ENCODE assay signal across 10 cellular contexts in genomic region chr9:129988607-129989361, GRCh38. TPM values are rescaled to one million over a fixed set of nuclear protein-coding genes. Genes with fewer than 3 reads are reported as not detected.
A peak's percentile ranks its signal among the peaks of the same experiment; 100 is the strongest.
DNase-seq lines count a peak whose midpoint lies in the region; ATAC-seq and TF ChIP-seq lines count a peak whose summit lies in the region.
"Had no signal": no experiment of that assay in that cellular context is flagged by ENCODE, and none has a peak within 500 bp of the region (broad histone marks: within the 10 kb centered on the region; RNA-seq: fewer than 3 reads in every experiment).

No MANE protein-coding gene starts in this region.

- peak overlapping the region; percentile 56 for H3K4me3 Mint-ChIP-seq in activated naive CD4-positive, alpha-beta T cell treated with anti-CD3 and anti-CD28 coated beads, Interleukin-2, amount 50 U/mL, for 24 hours
- H3K4me3 Mint-ChIP-seq: nephron had no signal

- no peak overlapping the region for H2AFZ ChIP-seq in hepatocyte

- no peaks in the 10 kb centered on the region for H3K9me3 ChIP-seq in hepatocyte (ENCODE audit: low read depth)

- H3K27ac ChIP-seq in hepatocyte = no peak overlapping the region
- H3K27ac ChIP-seq: BLaER1 treated with 17β-estradiol and CSF1 and Interleukin-3, amounts not matched to agents 10 nM and 100 nM had no signal

- ATAC-seq in HG03064 (IDR thresholded peaks at IDR 0.05; ENCODE audit: low read depth, unreplicated experiment) = peak; percentile 43

- H3K27ac Mint-ChIP-seq in activated naive CD4-positive, alpha-beta T cell treated with anti-CD3 and anti-CD28 coated beads, Interleukin-2, amount 50 U/mL, for 24 hours = peak overlapping the region; percentile 96
- H3K27ac Mint-ChIP-seq: nephron had no signal

- H4K20me1 ChIP-seq in hepatocyte (ENCODE audit: insufficient read depth, poor library complexity, severe bottlenecking) = no peaks in the 10 kb centered on the region

- no peaks in the 10 kb centered on the region for H3K27me3 Mint-ChIP-seq in activated naive CD4-positive, alpha-beta T cell treated with anti-CD3 and anti-CD28 coated beads, Interleukin-2, amount 50 U/mL, for 24 hours

- H3K4me1 ChIP-seq in hepatocyte (ENCODE audit: insufficient read depth) = peaks cover 12% of the 10 kb centered on the region

- H3K36me3 Mint-ChIP-seq in activated naive CD4-positive, alpha-beta T cell treated with anti-CD3 and anti-CD28 coated beads, Interleukin-2, amount 50 U/mL, for 24 hours = peaks cover 24% of the 10 kb centered on the region

- TF ChIP-seq CTCF in hepatocyte (IDR thresholded peaks at IDR 0.05; ENCODE audit: poor library complexity) = no peak

- H3K9me2 ChIP-seq in hepatocyte (replicated peaks; ENCODE audit: insufficient read depth) = no peaks in the 10 kb centered on the region

- H3K79me2 ChIP-seq in hepatocyte = peaks cover 41% of the 10 kb centered on the region

- H3K9me3 Mint-ChIP-seq in activated naive CD4-positive, alpha-beta T cell treated with anti-CD3 and anti-CD28 coated beads, Interleukin-2, amount 50 U/mL, for 24 hours = no peaks in the 10 kb centered on the region

- no peak overlapping the region for H3K4me2 ChIP-seq in hepatocyte
- H3K4me2 ChIP-seq: BLaER1 treated with 17β-estradiol and CSF1 and Interleukin-3, amounts not matched to agents 10 nM and 100 nM had no signal

- no peak overlapping the region for H3K4me3 ChIP-seq in hepatocyte
- H3K4me3 ChIP-seq: BLaER1 treated with 17β-estradiol and CSF1 and Interleukin-3, amounts not matched to agents 10 nM and 100 nM had no signal

- DNase-seq in stimulated activated CD4-positive, alpha-beta T cell treated with anti-CD3 and anti-CD28 coated beads, Interleukin-4, amount 100 ng/mL, for 24 hours = peak; percentile 48
- DNase-seq in stimulated activated CD4-positive, alpha-beta T cell treated with anti-CD3 and anti-CD28 coated beads, Interleukin-4, amount 100 ng/mL, for 1 hour = no peak
- DNase-seq in NCI-H82 (lab: John Stamatoyannopoulos, UW) (no peak), NCI-H345 treated with DMSO at 0.1 percent for 48 hours (lab: John Stamatoyannopoulos, UW; ENCODE audit: unreplicated experiment) (no peak), hepatocyte (ENCODE audit: low spot score) (no peak)
- DNase-seq in activated CD8-positive, alpha-beta memory T cell treated with anti-CD3 and anti-CD28 coated beads for 24 hours = no peak

- peaks cover 70% of the 10 kb centered on the region for H3K4me1 Mint-ChIP-seq in activated naive CD4-positive, alpha-beta T cell treated with anti-CD3 and anti-CD28 coated beads, Interleukin-2, amount 50 U/mL, for 24 hours
- H3K4me1 Mint-ChIP-seq: nephron had no signal

- WGBS in hepatocyte (ENCODE audit: low lambda C conversion rate, missing lambda C conversion rate) = 82% methylated on average over 9 of the region's 9 CpGs

- H3K27me3 ChIP-seq in hepatocyte = no peaks in the 10 kb centered on the region
- H3K27me3 ChIP-seq: BLaER1 treated with 17β-estradiol and CSF1 and Interleukin-3, amounts not matched to agents 10 nM and 100 nM had no signal

- H3K36me3 ChIP-seq in hepatocyte (replicated peaks; ENCODE audit: insufficient read depth, low read depth) = no peaks in the 10 kb centered on the region

RNA-seq across cellular contexts. Expression of gene FNBP1, which starts 54.2 kb away (rescaled TPM):
- 16.4 and 19.5 TPM in 2 replicates for total RNA-seq in hepatocyte
- polyA plus RNA-seq in hepatocyte = 21.0 and 24.6 TPM in 2 replicates
